11 cellular contexts compared by ENCODE assay signal in the genomic region with DNA sequence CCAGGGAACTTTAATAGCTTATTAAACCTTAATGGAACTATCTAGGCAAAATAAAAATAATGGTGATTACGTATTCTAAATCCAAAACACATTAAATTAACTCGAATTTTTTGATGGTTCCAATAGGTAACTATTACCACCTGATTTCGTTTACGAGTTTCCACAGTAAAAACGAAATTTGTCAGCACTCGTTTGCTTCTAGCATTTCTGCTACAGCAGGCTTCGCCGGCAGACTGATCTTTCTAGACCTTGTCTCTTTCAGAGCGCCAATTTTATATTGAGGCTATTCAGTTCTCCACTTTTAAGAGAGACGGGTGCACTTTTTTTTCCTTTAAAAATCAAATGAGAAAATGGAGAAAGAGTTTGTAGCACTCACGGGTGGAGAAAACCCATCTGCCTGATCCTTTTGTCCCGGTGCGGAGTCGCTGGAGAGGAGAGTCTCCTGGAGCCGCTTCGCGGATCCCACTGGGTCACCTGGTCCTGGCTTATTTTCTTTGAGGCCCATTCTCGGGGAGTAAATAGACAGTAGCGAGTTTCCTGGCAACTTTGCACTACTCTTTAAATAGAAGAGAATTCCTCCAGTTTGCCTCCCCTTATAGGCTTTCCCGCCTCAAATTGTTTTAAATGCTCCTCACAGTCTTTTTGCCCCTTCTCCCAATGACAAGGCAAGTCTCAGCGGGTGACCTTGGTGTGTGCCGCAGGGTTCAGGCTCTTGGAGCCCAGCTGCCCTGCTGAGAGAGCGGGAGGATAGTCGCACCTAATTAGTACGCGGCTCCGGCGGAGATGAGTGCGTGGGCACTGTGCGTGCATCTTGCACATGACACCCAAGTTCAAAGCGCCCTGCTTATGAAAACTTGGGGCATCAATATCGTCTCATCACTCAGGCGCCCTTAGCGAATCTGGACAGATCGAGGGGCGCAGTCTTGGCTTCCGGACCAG.
DNase-seq lines count a peak whose midpoint lies in the region; ATAC-seq, FAIRE-seq and TF ChIP-seq lines count a peak whose summit lies in the region.
"Had no signal": no experiment of that assay in that cellular context is flagged by ENCODE, and none has a peak within 500 bp of the region (broad histone marks: within the 10 kb centered on the region; RNA-seq: fewer than 3 reads in every experiment).

No MANE protein-coding gene starts in this region.

- H3K4me1 Mint-ChIP-seq in activated CD4-positive, alpha-beta memory T cell treated with anti-CD3 and anti-CD28 coated beads, Interleukin-2, amount 10 ng/mL, durations not matched to agents 7 days and 5 days: peaks cover 51% of the 10 kb centered on the region

- no peak overlapping the region for H2AFZ ChIP-seq in endothelial cell of umbilical vein (ENCODE audit: low read depth, low read length)

- no peak overlapping the region for H3K4me2 ChIP-seq in endothelial cell of umbilical vein (ENCODE audit: insufficient read depth, low read length)

- no peak for DNase-seq in activated CD4-positive, CD25-positive, alpha-beta regulatory T cell (lab: John Stamatoyannopoulos, UW)
- DNase-seq in activated CD4-positive, alpha-beta memory T cell treated with anti-CD3 and anti-CD28 coated beads, Interleukin-2, amount 10 ng/mL, durations not matched to agents 7 days and 5 days: no peak
- DNase-seq in endothelial cell of umbilical vein (ENCODE audit: low read depth, low spot score) (no peak), BE2C (no peak), GM10266 (ENCODE audit: extremely low spot score) (no peak)
- peak; percentile 10 for DNase-seq in stimulated activated CD4-positive, alpha-beta T cell treated with anti-CD3 and anti-CD28 coated beads, Interleukin-1b, Interleukin-23, amount 100 ng/mL, for 48 hours
- DNase-seq: NCI-H187, upper lobe of left lung had no signal

- H3K27ac Mint-ChIP-seq in activated CD4-positive, alpha-beta memory T cell treated with anti-CD3 and anti-CD28 coated beads, Interleukin-2, amount 10 ng/mL, durations not matched to agents 7 days and 5 days: peak overlapping the region; percentile 25

- no peak overlapping the region for H3K9ac ChIP-seq in endothelial cell of umbilical vein (replicated peaks; ENCODE audit: extremely low read depth, insufficient read depth, low read length)

- TF ChIP-seq CTCF in endothelial cell of umbilical vein (IDR thresholded peaks at IDR 0.05; ENCODE audit: extremely low read depth in 1 of 2, insufficient read depth in 1 of 2, low read depth in 1 of 2, low read length in 2 of 2) (no peak), BE2C (IDR thresholded peaks at IDR 0.05; ENCODE audit: low read depth, low read length) (no peak), GM10266 (IDR thresholded peaks at IDR 0.05; ENCODE audit: control insufficient read depth, insufficient read depth, low read depth, missing control alignments) (no peak)

- POLR2A ChIA-PET in activated CD4-positive, alpha-beta memory T cell treated with anti-CD3 and anti-CD28 coated beads, Interleukin-2, amount 10 ng/mL, durations not matched to agents 7 days and 5 days (lab: Charles Lee): interaction anchor here (0.8 to 13.5 kb wide), 3 partner anchors 8 to 780 kb away, joined by 3 to 661 read pairs (median 21); no protein-coding TSS in a partner anchor
- POLR2A ChIA-PET in endothelial cell of umbilical vein (lab: Charles Lee): no interaction called here

- peak; percentile 63 for FAIRE-seq in endothelial cell of umbilical vein (lab: Jason Lieb, UNC)

- ATAC-seq in activated CD4-positive, CD25-positive, alpha-beta regulatory T cell treated with anti-CD3 and anti-CD28 coated beads, Interleukin-2, amount 50 U/mL, for 24 hours: peak; percentile 19 to 30
- ATAC-seq in HG02623 (IDR thresholded peaks at IDR 0.05; ENCODE audit: unreplicated experiment): no peak

- H3K27me3 Mint-ChIP-seq in activated CD4-positive, alpha-beta memory T cell treated with anti-CD3 and anti-CD28 coated beads, Interleukin-2, amount 10 ng/mL, durations not matched to agents 7 days and 5 days: peaks cover 71% of the 10 kb centered on the region

- H3K4me3 ChIP-seq in endothelial cell of umbilical vein (replicated peaks in 1 of 3; ENCODE audit: insufficient read depth in 1 of 3, low read depth in 1 of 3, low read length in 3 of 3) (no peak overlapping the region), BE2C (ENCODE audit: low read depth, low read length) (no peak overlapping the region)
- H3K4me3 ChIP-seq: coronary artery had no signal

- H3K9me3 ChIP-seq in endothelial cell of umbilical vein (replicated peaks; ENCODE audit: control insufficient read depth, insufficient read depth, low read length) (no peaks in the 10 kb centered on the region), BE2C (no peaks in the 10 kb centered on the region)
- H3K9me3 ChIP-seq: upper lobe of left lung had no signal

- H3K9me3 Mint-ChIP-seq in activated CD4-positive, alpha-beta memory T cell treated with anti-CD3 and anti-CD28 coated beads, Interleukin-2, amount 10 ng/mL, durations not matched to agents 7 days and 5 days: peaks cover 10% of the 10 kb centered on the region

- no peak for TF ChIP-seq POLR2A in endothelial cell of umbilical vein (IDR thresholded peaks at IDR 0.05; ENCODE audit: low read depth, low read length)

- intact Hi-C loops in endothelial cell of umbilical vein (cut with micrococcal nuclease): no loop called here

- H3K27me3 ChIP-seq in endothelial cell of umbilical vein (ENCODE audit: control insufficient read depth in 2 of 2, insufficient read depth in 2 of 2, low read length in 2 of 2) (peaks cover 39 to 43% of the 10 kb centered on the region in 2 experiments), BE2C (peaks cover 14% of the 10 kb centered on the region)

- no peaks in the 10 kb centered on the region for H3K9me1 ChIP-seq in endothelial cell of umbilical vein (replicated peaks; ENCODE audit: control insufficient read depth, extremely low read depth, insufficient read depth, low read length)

- no peak overlapping the region for H3K27ac ChIP-seq in endothelial cell of umbilical vein (ENCODE audit: insufficient read depth, low read depth, low read length)
- H3K27ac ChIP-seq: coronary artery, upper lobe of left lung had no signal

- peaks cover 10% of the 10 kb centered on the region for H3K36me3 Mint-ChIP-seq in activated CD4-positive, alpha-beta memory T cell treated with anti-CD3 and anti-CD28 coated beads, Interleukin-2, amount 10 ng/mL, durations not matched to agents 7 days and 5 days (ENCODE audit: low read depth)

- no TSS peak for BruUV-seq in endothelial cell of umbilical vein (replicated peaks; lab: Mats Ljungman, UMichigan)

- CTCF ChIA-PET in activated CD4-positive, alpha-beta memory T cell treated with anti-CD3 and anti-CD28 coated beads, Interleukin-2, amount 10 ng/mL, durations not matched to agents 7 days and 5 days (lab: Charles Lee): interaction anchor here (0.9 to 1.2 kb wide), 2 partner anchors 135 to 782 kb away, joined by 3 read pairs; no protein-coding TSS in a partner anchor
- CTCF ChIA-PET in endothelial cell of umbilical vein (lab: Charles Lee): interaction anchor here (0.9 kb wide), 1 partner anchor 156 kb away, joined by 3 read pairs; no protein-coding TSS in a partner anchor

- no peaks in the 10 kb centered on the region for H3K36me3 ChIP-seq in endothelial cell of umbilical vein (ENCODE audit: control insufficient read depth in 2 of 2, extremely low read depth in 1 of 2, insufficient read depth in 2 of 2, low read length in 2 of 2)
- H3K36me3 ChIP-seq in BE2C: no peaks in the 10 kb centered on the region
- H3K36me3 ChIP-seq: upper lobe of left lung had no signal

- H3K4me3 Mint-ChIP-seq in activated CD4-positive, alpha-beta memory T cell treated with anti-CD3 and anti-CD28 coated beads, Interleukin-2, amount 10 ng/mL, durations not matched to agents 7 days and 5 days: peak overlapping the region; percentile 3

- no peaks in the 10 kb centered on the region for H3K79me2 ChIP-seq in endothelial cell of umbilical vein (ENCODE audit: control insufficient read depth, insufficient read depth, low read length)

- dilution Hi-C loops in endothelial cell of umbilical vein (cut with MboI; ENCODE audit: extremely low pct_ligation_motif_present, low sequenced_read_pairs): no loop called here

- H3K4me1 ChIP-seq in endothelial cell of umbilical vein (ENCODE audit: control insufficient read depth, extremely low read depth, insufficient read depth, low read length) (peaks cover 9% of the 10 kb centered on the region), BE2C (peaks cover 6% of the 10 kb centered on the region; the same call in 1 of the 2 replicates)

- no peaks in the 10 kb centered on the region for H4K20me1 ChIP-seq in endothelial cell of umbilical vein (replicated peaks; ENCODE audit: control insufficient read depth, extremely low read depth, insufficient read depth, low read length)

TF ChIP-seq in endothelial cell of umbilical vein, 7 proteins besides CTCF, POLR2A, EP300 and RAD21:
- TF ChIP-seq FOS (IDR thresholded peaks at IDR 0.05; ENCODE audit: borderline replicate concordance, insufficient read depth, low read length) (no peak), POLR2AphosphoS5 (IDR thresholded peaks at IDR 0.05; ENCODE audit: insufficient read depth, low read depth, low read length) (no peak), JUN (IDR thresholded peaks at IDR 0.05; ENCODE audit: borderline replicate concordance, insufficient read depth, insufficient read length, low read depth) (no peak), EZH2 (IDR thresholded peaks at IDR 0.05; ENCODE audit: borderline replicate concordance, low read depth, low read length, severe bottlenecking) (peak; percentile 83)
